ENCODE assay signal across 35 cellular contexts in genomic region chr2:129199501-129199900, GRCh38.
"Had no signal": no experiment of that assay in that cellular context is flagged by ENCODE, and none has a peak within 500 bp of the region (broad histone marks: within the 10 kb centered on the region; RNA-seq: fewer than 3 reads in every experiment).

No MANE protein-coding gene starts in this region.

- H3K9me3 ChIP-seq: adrenal gland, MG63, SJSA1, SK-N-SH had no signal

- H3K9me3 Mint-ChIP-seq: activated naive CD4-positive, alpha-beta T cell treated with anti-CD3 and anti-CD28 coated beads for 36 hours; activated naive CD4-positive, alpha-beta T cell treated with anti-CD3 and anti-CD28 coated beads, Interleukin-2, amount 50 U/mL, for 72 hours; activated T-cell treated with anti-CD3 and anti-CD28 coated beads, Interleukin-2, amount 50 U/mL, for 4 hours; activated T-helper 1 cell treated with anti-CD3 and anti-CD28 coated beads, Interleukin-12 subunit alpha, Interleukin-12 subunit beta, Interleukin-2, Interleukin-4 antibody, amounts not matched to agents 30 ng/mL and 10 ng/mL and 1 ng/mL, durations not matched to agents 14 hours and 24 hours and 36 hours; brain had no signal

- H3K36me3 ChIP-seq: adrenal gland, MG63, SJSA1, WERI-Rb-1 had no signal

- H3K27me3 ChIP-seq: adrenal gland, MG63, SJSA1 had no signal

- H3K27ac ChIP-seq: adrenal gland, SJSA1, WERI-Rb-1 had no signal

- H3K27ac Mint-ChIP-seq: activated CD8-positive, alpha-beta T cell treated with anti-CD3 and anti-CD28 coated beads, Interleukin-2, amount 10 ng/mL, durations not matched to agents 7 days and 5 days; activated naive CD4-positive, alpha-beta T cell treated with anti-CD3 and anti-CD28 coated beads for 36 hours; activated naive CD4-positive, alpha-beta T cell treated with anti-CD3 and anti-CD28 coated beads, Interleukin-2, amount 50 U/mL, for 72 hours; activated T-helper 1 cell treated with anti-CD3 and anti-CD28 coated beads, Interleukin-12 subunit alpha, Interleukin-12 subunit beta, Interleukin-2, Interleukin-4 antibody, amounts not matched to agents 30 ng/mL and 10 ng/mL and 1 ng/mL, durations not matched to agents 14 hours and 24 hours and 36 hours; brain had no signal

- H3K9ac ChIP-seq: SK-N-SH had no signal

- H3K36me3 Mint-ChIP-seq: activated naive CD4-positive, alpha-beta T cell treated with anti-CD3 and anti-CD28 coated beads, Interleukin-2, amount 50 U/mL, for 72 hours; brain had no signal

- H3K4me1 ChIP-seq: adrenal gland, SJSA1 had no signal

- DNase-seq: activated CD4-positive, alpha-beta T cell treated with anti-CD3 and anti-CD28 coated beads for 1 hour; activated CD4-positive, alpha-beta T cell treated with anti-CD3 and anti-CD28 coated beads for 48 hours; activated CD4-positive, alpha-beta T cell treated with anti-CD3 and anti-CD28 coated beads, Interleukin-2, amount 50 U/mL, for 4 hours; activated CD4-positive, CD25-positive, alpha-beta regulatory T cell; activated CD8-positive, alpha-beta T cell treated with anti-CD3 and anti-CD28 coated beads, Interleukin-2, amount 10 ng/mL, durations not matched to agents 7 days and 5 days; activated gamma-delta T cell treated with Interleukin-2 at 50 U/mL for 16 hours; activated naive CD4-positive, alpha-beta T cell treated with anti-CD3 and anti-CD28 coated beads for 36 hours; activated T-cell treated with anti-CD3 and anti-CD28 coated beads, Interleukin-2, amount 50 U/mL, for 4 hours; adrenal gland; central memory CD4-positive, alpha-beta T cell; Karpas-422; KBM-7; MG63; NCI-H1092; NCI-H1436 treated with DMSO at 0.1 percent for 48 hours; NCI-H1694 treated with DMSO at 0.1 percent for 48 hours; NCI-H2029; NCI-H2107; NCI-H2171; NCI-H510A; NCI-H526; NCI-H748 treated with DMSO at 0.1 percent for 48 hours; RPMI8226; SHP77 treated with DMSO at 0.1 percent for 48 hours; SK-N-SH; SW 1271; T-helper 1 cell; T-helper 2 cell; T-helper 9 cell; WERI-Rb-1 had no signal

- H3K4me3 ChIP-seq: adrenal gland, MG63, SJSA1 had no signal

- H3K4me2 ChIP-seq: SK-N-SH had no signal

- FAIRE-seq: astrocyte had no signal

- H3K4me3 Mint-ChIP-seq: activated CD8-positive, alpha-beta T cell treated with anti-CD3 and anti-CD28 coated beads, Interleukin-2, amount 10 ng/mL, durations not matched to agents 7 days and 5 days; activated naive CD4-positive, alpha-beta T cell treated with anti-CD3 and anti-CD28 coated beads for 36 hours; activated T-cell treated with anti-CD3 and anti-CD28 coated beads, Interleukin-2, amount 50 U/mL, for 4 hours; activated T-helper 1 cell treated with anti-CD3 and anti-CD28 coated beads, Interleukin-12 subunit alpha, Interleukin-12 subunit beta, Interleukin-2, Interleukin-4 antibody, amounts not matched to agents 30 ng/mL and 10 ng/mL and 1 ng/mL, durations not matched to agents 14 hours and 24 hours and 36 hours; brain had no signal
